23 cellular contexts compared by ENCODE assay signal in the genomic region with DNA sequence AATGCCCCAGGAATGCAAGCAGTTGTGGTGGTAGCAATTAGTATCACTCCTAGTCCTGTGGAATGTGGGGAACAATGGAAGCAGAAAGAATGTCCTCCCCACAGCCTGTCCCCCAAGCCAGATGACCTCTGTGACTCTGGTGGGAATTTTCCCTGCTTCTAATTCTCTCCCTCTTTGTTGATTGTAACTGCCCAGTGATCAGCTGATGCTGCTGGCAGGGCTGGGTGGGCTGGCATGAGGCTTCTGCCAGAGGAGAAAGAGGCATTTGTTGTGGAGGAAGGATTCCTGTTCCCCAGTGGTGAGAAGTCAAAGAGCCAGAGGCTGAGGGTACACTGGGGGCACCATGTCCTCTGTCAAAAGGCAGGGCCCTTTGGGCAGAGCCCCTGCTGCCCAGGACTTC.
DNase-seq lines count a peak whose midpoint lies in the region; ATAC-seq and TF ChIP-seq lines count a peak whose summit lies in the region.
"Had no signal": no experiment of that assay in that cellular context is flagged by ENCODE, and none has a peak within 500 bp of the region (broad histone marks: within the 10 kb centered on the region; RNA-seq: fewer than 3 reads in every experiment).

No MANE protein-coding gene starts in this region.

- no peak overlapping the region for H3K4me3 ChIP-seq in adrenal gland
- H3K4me3 ChIP-seq: colonic mucosa, GM23248, suprapubic skin had no signal

- H3K27me3 ChIP-seq in layer of hippocampus (ENCODE audit: control insufficient read depth, insufficient read depth, low read length) (no peaks in the 10 kb centered on the region), adrenal gland (no peaks in the 10 kb centered on the region)
- H3K27me3 ChIP-seq: colonic mucosa, neutrophil, suprapubic skin had no signal

- no peak overlapping the region for H3K27ac Mint-ChIP-seq in effector memory CD8-positive, alpha-beta T cell

- H3K4me1 ChIP-seq in adrenal gland (replicated peaks in 1 of 2): no peaks in the 10 kb centered on the region
- H3K4me1 ChIP-seq: colonic mucosa, suprapubic skin had no signal

- H3K27me3 Mint-ChIP-seq in effector memory CD8-positive, alpha-beta T cell: no peaks in the 10 kb centered on the region

- intact Hi-C loops in adrenal gland (cut with DNase I): no loop called here

- TF ChIP-seq POLR2A in adrenal gland (IDR thresholded peaks at IDR 0.05): no peak

- no peaks in the 10 kb centered on the region for H3K9me3 Mint-ChIP-seq in effector memory CD8-positive, alpha-beta T cell

- no peaks in the 10 kb centered on the region for H3K9me3 ChIP-seq in adrenal gland (replicated peaks in 1 of 3)
- H3K9me3 ChIP-seq: colonic mucosa, neutrophil, suprapubic skin had no signal

- H3K4me1 Mint-ChIP-seq in effector memory CD8-positive, alpha-beta T cell (ENCODE audit: low read depth in 2 of 2): no peaks in the 10 kb centered on the region

- no peaks in the 10 kb centered on the region for H3K36me3 Mint-ChIP-seq in effector memory CD8-positive, alpha-beta T cell (ENCODE audit: insufficient read depth)

- no peaks in the 10 kb centered on the region for H3K36me3 ChIP-seq in adrenal gland (replicated peaks in 1 of 2)
- H3K36me3 ChIP-seq: colonic mucosa, neutrophil, suprapubic skin had no signal

- DNase-seq in RPMI7951 (ENCODE audit: low read depth) (peak; percentile 22), epidermal melanocyte (ENCODE audit: insufficient read length, low spot score) (peak; percentile 72), retina (peak; percentile 55), adrenal gland (no peak)
- DNase-seq in effector memory CD8-positive, alpha-beta T cell: no peak
- DNase-seq: activated CD4-positive, alpha-beta T cell treated with anti-CD3 and anti-CD28 coated beads for 1 hour; activated CD8-positive, alpha-beta memory T cell treated with anti-CD3 and anti-CD28 coated beads, Interleukin-2, amount 50 U/mL, for 4 hours; colonic mucosa; GF-D8; GM23248; mesenchymal stem cell; NCI-H2029; NCI-H510A treated with DMSO at 0.1 percent for 48 hours; SIG-M5; small intestine; stimulated activated CD4-positive, alpha-beta T cell treated with anti-CD3 and anti-CD28 coated beads, Interleukin-4, amount 100 ng/mL, for 24 hours; stimulated activated CD8-positive, alpha-beta memory T cell treated with anti-CD3 and anti-CD28 coated beads, Interleukin-4, amount 100 ng/mL, for 48 hours; T-helper 9 cell had no signal

- ATAC-seq in HG02852 (IDR thresholded peaks at IDR 0.05; ENCODE audit: unreplicated experiment): no peak
- ATAC-seq in effector memory CD8-positive, alpha-beta T cell (replicated peaks): no peak
- no peak for ATAC-seq in HG03571 (IDR thresholded peaks at IDR 0.05; ENCODE audit: unreplicated experiment)

- H3K27ac ChIP-seq in layer of hippocampus (ENCODE audit: low read depth, low read length) (peak overlapping the region; percentile 90), adrenal gland (no peak overlapping the region)
- H3K27ac ChIP-seq: colonic mucosa, GM23248, neutrophil, suprapubic skin had no signal

- no peak for TF ChIP-seq CTCF in adrenal gland (IDR thresholded peaks at IDR 0.05)

- H3K4me3 Mint-ChIP-seq in effector memory CD8-positive, alpha-beta T cell: no peak overlapping the region

Comparison
In these comparisons a context has a peak if more than half of its experiments do, and no peak if none do; other contexts are left out.
1. DNase-seq: peak in RPMI7951 (single experiment), epidermal melanocyte (single experiment) and retina (single experiment); none in effector memory CD8-positive, alpha-beta T cell (0 of 3) and adrenal gland (0 of 7).